Comparison of ENCODE assay signal across 8 cellular contexts in the genomic region with DNA sequence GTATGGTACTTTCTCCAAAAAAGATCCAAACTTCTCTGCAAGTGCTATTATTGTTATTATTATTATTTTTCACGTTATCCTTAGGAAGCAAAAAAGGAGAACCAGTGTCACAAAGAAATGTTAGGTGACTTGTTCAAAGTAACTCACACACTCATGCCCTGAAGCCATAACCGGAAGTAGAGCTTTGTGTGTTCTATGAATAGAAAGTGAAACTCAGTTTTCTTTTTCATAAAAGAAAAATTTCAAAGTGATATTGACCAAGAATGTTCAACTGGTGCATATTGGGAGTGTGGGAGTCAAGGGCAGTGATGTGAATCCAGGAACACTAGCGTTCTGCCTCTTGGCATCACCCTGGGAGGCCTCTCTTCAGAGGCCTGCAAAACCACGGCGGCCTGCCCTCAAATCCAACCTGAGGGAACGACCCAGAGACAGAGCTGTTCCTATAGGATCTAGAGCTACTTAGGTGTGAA.
DNase-seq lines count a peak whose midpoint lies in the region; ATAC-seq and TF ChIP-seq lines count a peak whose summit lies in the region.

No MANE protein-coding gene starts in this region.

- H3K4me3 Mint-ChIP-seq in CD4-positive, CD25-positive, alpha-beta regulatory T cell: peak overlapping the region; percentile 78 to 89 (median 84)
- H3K4me3 Mint-ChIP-seq in chondrocyte (ENCODE audit: unreplicated experiment): no peak overlapping the region

- DNase-seq in CD4-positive, CD25-positive, alpha-beta regulatory T cell: peak; percentile 24 to 81 (median 63)
- peak; percentile 81 for DNase-seq in Kasumi-1 (lab: John Stamatoyannopoulos, UW)
- DNase-seq in adipocyte (ENCODE audit: low read depth): peak; percentile 2
- peak; percentile 77 for DNase-seq in renal cortical epithelial cell (ENCODE audit: low read depth)
- DNase-seq in ecto neural progenitor cell (ENCODE audit: low spot score): no peak
- DNase-seq in testis: no peak
- DNase-seq in chondrocyte (ENCODE audit: low spot score): no peak

- peaks cover 25% of the 10 kb centered on the region for H3K4me1 ChIP-seq in CD4-positive, CD25-positive, alpha-beta regulatory T cell (ENCODE audit: control insufficient read depth, insufficient read depth, low read length, poor library complexity, severe bottlenecking)
- H3K4me1 ChIP-seq in adipocyte (ENCODE audit: control insufficient read depth, insufficient read depth, low read length): no peaks in the 10 kb centered on the region
- H3K4me1 ChIP-seq in testis: no peaks in the 10 kb centered on the region

- peaks cover 71% of the 10 kb centered on the region for H3K36me3 Mint-ChIP-seq in CD4-positive, CD25-positive, alpha-beta regulatory T cell
- H3K36me3 Mint-ChIP-seq in chondrocyte (ENCODE audit: low read depth): no peaks in the 10 kb centered on the region

- no peak for TF ChIP-seq POLR2A in testis (IDR thresholded peaks at IDR 0.05)

- peaks cover 34 to 69% (median 48%) of the 10 kb centered on the region in 4 donors for H3K4me1 Mint-ChIP-seq in CD4-positive, CD25-positive, alpha-beta regulatory T cell
- H3K4me1 Mint-ChIP-seq in chondrocyte (ENCODE audit: low read depth): peaks cover 4% of the 10 kb centered on the region

- no peak for TF ChIP-seq CTCF in testis (IDR thresholded peaks at IDR 0.05)
- no peak for TF ChIP-seq CTCF in chondrocyte (IDR thresholded peaks at IDR 0.05)

- WGBS in testis, 2 donors: 49 to 52% methylated on average over 6 of the region's 6 CpGs

- H3K9ac ChIP-seq in adipocyte (ENCODE audit: low read length): no peak overlapping the region

- peaks cover 62% of the 10 kb centered on the region for H3K36me3 ChIP-seq in CD4-positive, CD25-positive, alpha-beta regulatory T cell (ENCODE audit: control insufficient read depth, insufficient read depth, low read length)
- H3K36me3 ChIP-seq in adipocyte (ENCODE audit: control insufficient read depth, insufficient read depth, low read length, severe bottlenecking) (no peaks in the 10 kb centered on the region), testis (ENCODE audit: low read depth, missing control alignments) (no peaks in the 10 kb centered on the region)

- ATAC-seq in CD4-positive, CD25-positive, alpha-beta regulatory T cell (ENCODE audit: low read depth in 2 of 2): peak; percentile 74 to 81
- ATAC-seq in GM19467 (IDR thresholded peaks at IDR 0.05; ENCODE audit: unreplicated experiment): peak; percentile 58

- no peaks in the 10 kb centered on the region for H3K9me3 Mint-ChIP-seq in CD4-positive, CD25-positive, alpha-beta regulatory T cell
- no peaks in the 10 kb centered on the region for H3K9me3 Mint-ChIP-seq in chondrocyte (ENCODE audit: low read depth)

- peak overlapping the region; percentile 95 to 97 (median 95) for H3K27ac Mint-ChIP-seq in CD4-positive, CD25-positive, alpha-beta regulatory T cell
- H3K27ac Mint-ChIP-seq in chondrocyte (ENCODE audit: unreplicated experiment): no peak overlapping the region

- peak overlapping the region; percentile 93 for H3K27ac ChIP-seq in CD4-positive, CD25-positive, alpha-beta regulatory T cell (ENCODE audit: insufficient read depth, low read length, poor library complexity, severe bottlenecking)
- no peak overlapping the region for H3K27ac ChIP-seq in testis

- H3K9me3 ChIP-seq in CD4-positive, CD25-positive, alpha-beta regulatory T cell (ENCODE audit: control insufficient read depth in 2 of 2, low read length in 2 of 2): no peaks in the 10 kb centered on the region
- H3K9me3 ChIP-seq in adipocyte (ENCODE audit: control insufficient read depth, low read length) (peaks cover 7% of the 10 kb centered on the region), testis (no peaks in the 10 kb centered on the region)

- no peaks in the 10 kb centered on the region for H3K27me3 ChIP-seq in CD4-positive, CD25-positive, alpha-beta regulatory T cell (ENCODE audit: control insufficient read depth, insufficient read depth, low read length)
- peaks cover 7% of the 10 kb centered on the region for H3K27me3 ChIP-seq in adipocyte (replicated peaks; ENCODE audit: control insufficient read depth, insufficient read depth, low read length)
- no peaks in the 10 kb centered on the region for H3K27me3 ChIP-seq in testis

- intact Hi-C loops in testis (cut with DNase I; ENCODE audit: low total_unique reads): no loop called here

- H3K27me3 Mint-ChIP-seq in CD4-positive, CD25-positive, alpha-beta regulatory T cell: no peaks in the 10 kb centered on the region
- peaks cover 2% of the 10 kb centered on the region for H3K27me3 Mint-ChIP-seq in chondrocyte (ENCODE audit: low read depth)

- H3K4me3 ChIP-seq in CD4-positive, CD25-positive, alpha-beta regulatory T cell (ENCODE audit: low read depth, low read length): peak overlapping the region; percentile 85
- H3K4me3 ChIP-seq in adipocyte (ENCODE audit: low read length) (no peak overlapping the region), testis (no peak overlapping the region)

Comparison
In these comparisons a context has a peak if more than half of its experiments do, and no peak if none do; other contexts are left out.
1. DNase-seq: peak in CD4-positive, CD25-positive, alpha-beta regulatory T cell (3 of 3), Kasumi-1 (2 of 2), adipocyte (single experiment) and renal cortical epithelial cell (single experiment); none in ecto neural progenitor cell (single experiment), testis (single experiment) and chondrocyte (single experiment).